Comparison of ENCODE assay signal across 25 cellular contexts in the genomic region with DNA sequence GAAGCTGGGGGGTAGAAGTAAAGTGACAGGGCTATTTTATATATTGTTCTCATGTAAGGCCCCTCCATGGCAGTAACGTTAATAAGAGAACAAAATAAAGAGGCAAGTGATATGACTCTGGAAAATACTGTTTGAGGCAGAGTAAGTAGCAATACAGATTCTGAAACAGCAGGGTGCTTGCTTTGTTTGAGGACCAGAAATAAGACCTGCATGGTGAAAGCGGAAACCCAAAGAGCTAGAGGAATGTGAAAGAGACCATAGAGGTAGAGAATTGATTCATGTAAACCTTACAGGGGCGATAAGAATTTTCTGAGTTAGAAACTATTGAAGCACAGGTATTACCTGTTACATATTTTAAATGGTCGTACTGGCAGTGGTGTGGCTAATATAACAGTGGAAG.
DNase-seq lines count a peak whose midpoint lies in the region; ATAC-seq and TF ChIP-seq lines count a peak whose summit lies in the region.
"Had no signal": no experiment of that assay in that cellular context is flagged by ENCODE, and none has a peak within 500 bp of the region (broad histone marks: within the 10 kb centered on the region; RNA-seq: fewer than 3 reads in every experiment).

No MANE protein-coding gene starts in this region.

- POLR2A ChIA-PET in HCT116 (lab: Charles Lee) (no interaction called here), WTC11 (lab: Charles Lee) (no interaction called here)

- no peak overlapping the region for H3K27ac ChIP-seq in HCT116 (ENCODE audit: low read depth, low read length)
- H3K27ac ChIP-seq in neural progenitor cell, result no peak overlapping the region
- H3K27ac ChIP-seq: A549, HL-60, Peyer's patch had no signal

- peak; percentile 26 for DNase-seq in Daoy (ENCODE audit: low read depth)
- DNase-seq in HCT116 (ENCODE audit: low read depth, low spot score), result no peak
- no peak for DNase-seq in WTC11 (ENCODE audit: low spot score)
- DNase-seq in neural progenitor cell (ENCODE audit: low spot score), result peak; percentile 36
- DNase-seq in activated CD4-positive, alpha-beta T cell treated with anti-CD3 and anti-CD28 coated beads, Interleukin-2, amount 10 ng/mL, durations not matched to agents 24 days and 14 days, result no peak
- no peak for DNase-seq in activated T-cell treated with anti-CD3 and anti-CD28 coated beads, Interleukin-2, amount 50 U/mL, for 24 hours
- DNase-seq: C1 segment of cervical spinal cord; CD4-positive, alpha-beta memory T cell; COR-L47; EL; GDM1; Karpas-422; NCI-H1092; NCI-H1417 treated with DMSO at 0.1 percent for 48 hours; NCI-H1694 treated with DMSO at 0.1 percent for 48 hours; NCI-H2081; NCI-H446; NCI-H524 treated with DMSO at 0.1 percent for 48 hours; NCI-H774; Peyer's patch; SHP77 treated with DMSO at 0.1 percent for 48 hours had no signal

- intact Hi-C loops in HCT116 (cut with micrococcal nuclease), result no loop called here
- intact Hi-C loops in activated CD4-positive, alpha-beta T cell treated with anti-CD3 and anti-CD28 coated beads, Interleukin-2, amount 10 ng/mL, durations not matched to agents 24 days and 14 days (cut with micrococcal nuclease), result no loop called here

- H3K27me3 Mint-ChIP-seq in WTC11 (ENCODE audit: low read depth) (no peaks in the 10 kb centered on the region), neural progenitor cell (ENCODE audit: insufficient read depth, low read depth) (no peaks in the 10 kb centered on the region)
- H3K27me3 Mint-ChIP-seq in activated CD4-positive, alpha-beta T cell treated with anti-CD3 and anti-CD28 coated beads, Interleukin-2, amount 10 ng/mL, durations not matched to agents 24 days and 14 days, result no peaks in the 10 kb centered on the region
- no peaks in the 10 kb centered on the region for H3K27me3 Mint-ChIP-seq in activated T-cell treated with anti-CD3 and anti-CD28 coated beads, Interleukin-2, amount 50 U/mL, for 24 hours
- H3K27me3 Mint-ChIP-seq: CD4-positive, alpha-beta memory T cell had no signal

- peaks cover 16% of the 10 kb centered on the region for H3K9me3 Mint-ChIP-seq in WTC11
- no peaks in the 10 kb centered on the region for H3K9me3 Mint-ChIP-seq in neural progenitor cell
- H3K9me3 Mint-ChIP-seq in activated CD4-positive, alpha-beta T cell treated with anti-CD3 and anti-CD28 coated beads, Interleukin-2, amount 10 ng/mL, durations not matched to agents 24 days and 14 days, result no peaks in the 10 kb centered on the region
- peaks cover 4% of the 10 kb centered on the region for H3K9me3 Mint-ChIP-seq in activated T-cell treated with anti-CD3 and anti-CD28 coated beads, Interleukin-2, amount 50 U/mL, for 24 hours

- no peaks in the 10 kb centered on the region for H4K20me1 ChIP-seq in HCT116 (ENCODE audit: insufficient read depth)
- H4K20me1 ChIP-seq in neural progenitor cell (ENCODE audit: low read depth), result no peaks in the 10 kb centered on the region

- H3K9me3 ChIP-seq in HCT116 (ENCODE audit: control insufficient read depth in 1 of 2, insufficient read depth in 1 of 2, low read depth in 1 of 2, low read length in 2 of 2) (peaks cover 0 to 5% of the 10 kb centered on the region in 2 experiments; a peak in 1 of 4 replicates), neural progenitor cell (ENCODE audit: low read depth) (no peaks in the 10 kb centered on the region)
- H3K9me3 ChIP-seq: A549, Peyer's patch had no signal

- H3K4me1 ChIP-seq in HCT116 (ENCODE audit: control insufficient read depth in 1 of 2, insufficient read depth in 2 of 2, low read length in 2 of 2), result no peaks in the 10 kb centered on the region
- peaks cover 6% of the 10 kb centered on the region for H3K4me1 ChIP-seq in neural progenitor cell
- H3K4me1 ChIP-seq: A549, Peyer's patch had no signal

- H2AFZ ChIP-seq in HCT116 (ENCODE audit: low read depth, low read length, poor library complexity, severe bottlenecking) (peak overlapping the region; percentile 27), neural progenitor cell (replicated peaks) (peak overlapping the region; percentile 71)

- H3K4me2 ChIP-seq in HCT116 (ENCODE audit: low read length) (no peak overlapping the region), neural progenitor cell (no peak overlapping the region)
- H3K4me2 ChIP-seq: A549 had no signal

- BruUV-seq in HCT116 (replicated peaks; lab: Mats Ljungman, UMichigan), result no TSS peak

- peak overlapping the region; percentile 90 for H3K27ac Mint-ChIP-seq in WTC11
- H3K27ac Mint-ChIP-seq in neural progenitor cell, result no peak overlapping the region
- no peak overlapping the region for H3K27ac Mint-ChIP-seq in activated CD4-positive, alpha-beta T cell treated with anti-CD3 and anti-CD28 coated beads, Interleukin-2, amount 10 ng/mL, durations not matched to agents 24 days and 14 days
- no peak overlapping the region for H3K27ac Mint-ChIP-seq in activated T-cell treated with anti-CD3 and anti-CD28 coated beads, Interleukin-2, amount 50 U/mL, for 24 hours
- H3K27ac Mint-ChIP-seq: CD4-positive, alpha-beta memory T cell had no signal

- H3K9ac ChIP-seq in HCT116 (ENCODE audit: low read length) (no peak overlapping the region), neural progenitor cell (no peak overlapping the region)

- no peak for TF ChIP-seq RAD21 in HCT116 (IDR thresholded peaks at IDR 0.05; ENCODE audit: low read depth)

- ATAC-seq in HCT116 (no peak), WTC11 (peak; percentile 84), HG03039 (IDR thresholded peaks at IDR 0.05; ENCODE audit: unreplicated experiment) (no peak)
- ATAC-seq: A549, GM12878 had no signal

- RAD21 ChIA-PET in HCT116 (lab: Charles Lee; ENCODE audit: low non-redundant PET in 1 of 2, low total read pairs in 2 of 2, uncharacterized antibody in 2 of 2, unreplicated experiment in 2 of 2), result no interaction called here

- H3K4me1 Mint-ChIP-seq in WTC11 (peaks cover 16% of the 10 kb centered on the region), neural progenitor cell (peaks cover 7% of the 10 kb centered on the region)
- no peaks in the 10 kb centered on the region for H3K4me1 Mint-ChIP-seq in activated CD4-positive, alpha-beta T cell treated with anti-CD3 and anti-CD28 coated beads, Interleukin-2, amount 10 ng/mL, durations not matched to agents 24 days and 14 days
- no peaks in the 10 kb centered on the region for H3K4me1 Mint-ChIP-seq in activated T-cell treated with anti-CD3 and anti-CD28 coated beads, Interleukin-2, amount 50 U/mL, for 24 hours (ENCODE audit: low read depth)
- H3K4me1 Mint-ChIP-seq: CD4-positive, alpha-beta memory T cell had no signal

- H3K79me2 ChIP-seq in HCT116 (ENCODE audit: insufficient read depth, low read length) (no peaks in the 10 kb centered on the region), neural progenitor cell (ENCODE audit: low read depth) (no peaks in the 10 kb centered on the region)

- no peak for TF ChIP-seq CTCF in HCT116 (IDR thresholded peaks at IDR 0.05 in 2 of 3, conservative IDR thresholded peaks at IDR 0.05 in 1 of 3; ENCODE audit: borderline replicate concordance in 1 of 3, insufficient read depth in 1 of 3, low read depth in 2 of 3, low read length in 2 of 3)
- TF ChIP-seq CTCF in WTC11 (IDR thresholded peaks at IDR 0.05), result no peak
- no peak for TF ChIP-seq CTCF in neural progenitor cell (IDR thresholded peaks at IDR 0.05)

- H3K9me2 ChIP-seq in HCT116 (ENCODE audit: insufficient read depth), result no peaks in the 10 kb centered on the region

- H3K36me3 ChIP-seq in HCT116 (ENCODE audit: control insufficient read depth in 1 of 2, insufficient read depth in 2 of 2, low read length in 2 of 2) (no peaks in the 10 kb centered on the region), neural progenitor cell (no peaks in the 10 kb centered on the region)
- H3K36me3 ChIP-seq: Peyer's patch had no signal

- no peaks in the 10 kb centered on the region for H3K27me3 ChIP-seq in HCT116 (ENCODE audit: insufficient read depth, low read length)
- no peaks in the 10 kb centered on the region for H3K27me3 ChIP-seq in neural progenitor cell
- H3K27me3 ChIP-seq: Peyer's patch had no signal

- no peak overlapping the region for H3K4me3 ChIP-seq in HCT116 (replicated peaks in 1 of 2; ENCODE audit: low read depth in 1 of 2, low read length in 2 of 2)
- no peak overlapping the region for H3K4me3 ChIP-seq in neural progenitor cell
- H3K4me3 ChIP-seq: A549, GM12878, Peyer's patch had no signal

- no peak for TF ChIP-seq POLR2A in HCT116 (IDR thresholded peaks at IDR 0.05; ENCODE audit: borderline replicate concordance, extremely low read depth, insufficient read depth, insufficient read length)

- H3K4me3 Mint-ChIP-seq in WTC11 (no peak overlapping the region), neural progenitor cell (no peak overlapping the region)
- H3K4me3 Mint-ChIP-seq in activated CD4-positive, alpha-beta T cell treated with anti-CD3 and anti-CD28 coated beads, Interleukin-2, amount 10 ng/mL, durations not matched to agents 24 days and 14 days, result no peak overlapping the region
- no peak overlapping the region for H3K4me3 Mint-ChIP-seq in activated T-cell treated with anti-CD3 and anti-CD28 coated beads, Interleukin-2, amount 50 U/mL, for 24 hours
- H3K4me3 Mint-ChIP-seq: CD4-positive, alpha-beta memory T cell had no signal

- no peaks in the 10 kb centered on the region for H3F3A ChIP-seq in neural progenitor cell (ENCODE audit: low read depth)

- CTCF ChIA-PET in HCT116 (lab: Charles Lee), result no interaction called here
- CTCF ChIA-PET in WTC11 (lab: Charles Lee), result interaction anchor here (0.8 kb wide), 2 partner anchors 17 to 71 kb away, joined by 3 read pairs; no protein-coding TSS in a partner anchor

- H3K36me3 Mint-ChIP-seq in WTC11 (peaks cover 5% of the 10 kb centered on the region; the same call in 1 of the 2 replicates), neural progenitor cell (no peaks in the 10 kb centered on the region)
- H3K36me3 Mint-ChIP-seq in activated CD4-positive, alpha-beta T cell treated with anti-CD3 and anti-CD28 coated beads, Interleukin-2, amount 10 ng/mL, durations not matched to agents 24 days and 14 days (ENCODE audit: low read depth), result no peaks in the 10 kb centered on the region
- no peaks in the 10 kb centered on the region for H3K36me3 Mint-ChIP-seq in activated T-cell treated with anti-CD3 and anti-CD28 coated beads, Interleukin-2, amount 50 U/mL, for 24 hours (ENCODE audit: low read depth)
- H3K36me3 Mint-ChIP-seq: CD4-positive, alpha-beta memory T cell had no signal

TF ChIP-seq in HCT116, 20 proteins besides CTCF, POLR2A, EP300 and RAD21 (continues in another document):
- TF ChIP-seq FOSL1 (IDR thresholded peaks at IDR 0.05; ENCODE audit: low read depth) (no peak), TCF7L2 (IDR thresholded peaks at IDR 0.05; ENCODE audit: borderline replicate concordance, extremely low read depth, insufficient read depth, insufficient read length) (no peak), ZNF274 (IDR thresholded peaks at IDR 0.05; ENCODE audit: low read depth, low read length) (no peak), SIN3A (IDR thresholded peaks at IDR 0.05; ENCODE audit: low read depth) (no peak)

TF ChIP-seq in WTC11, 78 proteins besides CTCF, POLR2A, EP300 and RAD21 (continues in another document):
- TF ChIP-seq SP1 (CRISPR knock-in tag; conservative IDR thresholded peaks at IDR 0.05), result no peak

Comparison
In these comparisons a context has a peak if more than half of its experiments do, and no peak if none do; other contexts are left out.
1. DNase-seq: peak in Daoy (single experiment) and neural progenitor cell (single experiment); none in HCT116 (single experiment), WTC11 (single experiment), activated CD4-positive, alpha-beta T cell treated with anti-CD3 and anti-CD28 coated beads, Interleukin-2, amount 10 ng/mL, durations not matched to agents 24 days and 14 days (single experiment) and activated T-cell treated with anti-CD3 and anti-CD28 coated beads, Interleukin-2, amount 50 U/mL, for 24 hours (single experiment).